In the genomic region with DNA sequence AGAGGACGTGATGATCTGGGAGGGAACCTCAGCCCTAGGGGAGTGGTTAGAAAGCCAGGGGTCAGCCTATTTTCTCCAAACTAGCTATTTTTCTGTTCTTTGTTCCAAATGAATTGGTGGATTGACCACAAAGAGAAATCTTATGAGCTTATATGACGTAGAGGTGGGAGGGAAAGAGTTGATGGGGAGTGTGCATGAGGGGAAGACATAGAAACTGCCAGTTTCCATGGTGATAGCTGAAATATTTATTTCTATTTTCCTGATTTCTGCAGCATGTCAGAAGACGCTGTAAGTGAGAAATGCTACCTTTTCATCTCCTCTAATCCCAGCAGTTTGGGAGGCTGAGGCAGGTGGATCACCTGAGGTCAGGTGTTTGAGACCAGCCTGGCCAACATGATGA, we compare ENCODE assay signal across 16 cellular contexts. TPM values are rescaled to one million over a fixed set of nuclear protein-coding genes. Genes with fewer than 3 reads are reported as not detected.
DNase-seq lines count a peak whose midpoint lies in the region; ATAC-seq and TF ChIP-seq lines count a peak whose summit lies in the region.
"Had no signal": no experiment of that assay in that cellular context is flagged by ENCODE, and none has a peak within 500 bp of the region (broad histone marks: within the 10 kb centered on the region; RNA-seq: fewer than 3 reads in every experiment).

No MANE protein-coding gene starts in this region.

- H3K9me2 ChIP-seq in Karpas-422 (replicated peaks; ENCODE audit: insufficient read depth, low read length), result no peaks in the 10 kb centered on the region

- no peaks in the 10 kb centered on the region for H3K27me3 ChIP-seq in Karpas-422 (ENCODE audit: low read length)

- H3K4me1 ChIP-seq in Karpas-422 (ENCODE audit: low read length), result no peaks in the 10 kb centered on the region

- no peak overlapping the region for H3K4me2 ChIP-seq in Karpas-422 (ENCODE audit: low read depth, low read length, poor library complexity, severe bottlenecking)

- no peaks in the 10 kb centered on the region for H4K20me1 ChIP-seq in Karpas-422 (ENCODE audit: insufficient read depth, low read depth, low read length)

- H3K27ac ChIP-seq in 22Rv1, result peak overlapping the region; percentile 77
- no peak overlapping the region for H3K27ac ChIP-seq in Karpas-422 (ENCODE audit: low read length)
- peak overlapping the region; percentile 82 for H3K27ac ChIP-seq in VCaP

- H3K36me3 ChIP-seq in Karpas-422 (ENCODE audit: insufficient read depth, low read length), result no peaks in the 10 kb centered on the region

- no peak overlapping the region for H3K9ac ChIP-seq in Karpas-422 (ENCODE audit: low read length)

- no peak overlapping the region for H2AFZ ChIP-seq in Karpas-422 (ENCODE audit: low read length)

- no peaks in the 10 kb centered on the region for H3K9me3 ChIP-seq in Karpas-422 (ENCODE audit: low read length)

- no peaks in the 10 kb centered on the region for H3K79me2 ChIP-seq in Karpas-422 (ENCODE audit: low read length)

- no peak for TF ChIP-seq CTCF in 22Rv1 (IDR thresholded peaks at IDR 0.05)
- no peak for TF ChIP-seq CTCF in VCaP (conservative IDR thresholded peaks at IDR 0.05)

- no peak for ATAC-seq in GM19463 (IDR thresholded peaks at IDR 0.05; ENCODE audit: unreplicated experiment)
- ATAC-seq in HG03196 (IDR thresholded peaks at IDR 0.05; ENCODE audit: unreplicated experiment), result no peak
- ATAC-seq: HepG2 had no signal

- H3K4me3 ChIP-seq in Karpas-422 (ENCODE audit: low read length), result no peak overlapping the region

- DNase-seq in Karpas-422 (peak; percentile 12), foreskin melanocyte (peak; percentile 32), ecto neural progenitor cell (ENCODE audit: low spot score) (no peak)
- DNase-seq: C1 segment of cervical spinal cord; CD4-positive, alpha-beta memory T cell; DMS153; EL; GOT3; H9 had no signal

RNA-seq across cellular contexts. Expression of gene CISTR, which starts 51.4 kb away (rescaled TPM):
- total RNA-seq in Karpas-422 (2014; rRNA removed; shearing (Covaris generic); ENCODE audit: low replicate concordance), result not detected in 2 replicates
- total RNA-seq: A172; B cell; CD4-positive, alpha-beta memory T cell; H9; HepG2 had no signal
